9 cellular contexts compared by ENCODE assay signal in genomic region chr7:4755045-4755444, GRCh38.
"Had no signal": no experiment of that assay in that cellular context is flagged by ENCODE, and none has a peak within 500 bp of the region (broad histone marks: within the 10 kb centered on the region; RNA-seq: fewer than 3 reads in every experiment).

No MANE protein-coding gene starts in this region.

- H3K9me3 ChIP-seq: HAP-1 had no signal

- H3K27ac Mint-ChIP-seq: HFFc6, IgD-negative memory B cell had no signal

- H3K4me1 ChIP-seq: HAP-1 had no signal

- DNase-seq: GM23248, GOT3, H7, HFFc6 had no signal

- H3K27me3 Mint-ChIP-seq: IgD-negative memory B cell had no signal

- H3K4me3 ChIP-seq: GM23248, HAP-1 had no signal

- ATAC-seq: HCT116, HepG2 had no signal

- H3K9me3 Mint-ChIP-seq: HFFc6, IgD-negative memory B cell had no signal

- H3K27ac ChIP-seq: GM23248, HL-60 had no signal

- H3K4me3 Mint-ChIP-seq: HFFc6, IgD-negative memory B cell had no signal
